Comparison of ENCODE assay signal across 9 cellular contexts in the genomic region with DNA sequence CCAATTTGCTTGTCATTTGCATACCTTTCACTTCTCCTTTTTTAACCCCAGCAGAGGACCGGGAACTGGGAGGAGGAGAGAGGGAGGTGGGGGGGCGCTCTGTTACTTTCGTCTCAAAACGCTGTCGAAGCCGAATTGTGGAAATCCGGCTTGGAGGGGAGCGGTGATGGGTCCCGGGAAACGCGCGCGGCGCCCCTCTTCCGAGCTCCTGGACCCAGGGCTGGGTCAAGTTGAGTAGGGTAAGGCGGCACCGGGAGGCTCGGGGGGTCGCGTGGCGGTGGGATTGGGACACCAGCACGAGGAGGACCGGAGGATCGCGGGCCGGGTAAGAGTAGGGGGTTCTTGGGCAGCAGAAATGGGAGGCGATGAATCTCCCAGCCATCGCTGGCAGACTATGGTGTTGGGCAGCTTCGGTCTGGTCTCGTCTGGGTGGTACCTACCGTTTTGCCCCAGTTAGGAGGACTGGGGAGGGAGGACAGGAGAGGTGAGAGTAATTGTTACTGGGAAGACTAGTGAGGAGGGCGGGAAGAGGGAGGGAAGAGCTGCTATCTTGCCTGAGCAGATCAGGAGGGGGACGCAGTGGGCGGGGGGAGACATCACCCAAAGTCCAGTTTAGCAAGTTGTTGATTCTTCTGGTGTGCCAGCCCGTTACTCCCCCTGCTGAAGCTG. TPM values are rescaled to one million over a fixed set of nuclear protein-coding genes. Genes with fewer than 3 reads are reported as not detected.
DNase-seq lines count a peak whose midpoint lies in the region; ATAC-seq, FAIRE-seq and TF ChIP-seq lines count a peak whose summit lies in the region.
"Had no signal": no experiment of that assay in that cellular context is flagged by ENCODE, and none has a peak within 500 bp of the region (broad histone marks: within the 10 kb centered on the region; RNA-seq: fewer than 3 reads in every experiment).

No MANE protein-coding gene starts in this region.

- intact Hi-C loops in Caco-2 (cut with micrococcal nuclease; ENCODE audit: unreplicated experiment), result loop anchor here (2.0 to 10.0 kb wide), 4 partner anchors 62 to 864 kb away; no protein-coding TSS in a partner anchor

- POLR2A ChIA-PET in Caco-2 (lab: Charles Lee), result no interaction called here

- H4K20me1 ChIP-seq in KMS-11 (ENCODE audit: insufficient read depth) (no peaks in the 10 kb centered on the region), astrocyte (ENCODE audit: insufficient read depth, low read length) (no peaks in the 10 kb centered on the region)

- H3K4me1 Mint-ChIP-seq in Caco-2 (ENCODE audit: low read depth, unreplicated experiment), result peaks cover 21% of the 10 kb centered on the region
- H3K4me1 Mint-ChIP-seq in astrocyte (ENCODE audit: low read depth, unreplicated experiment), result peaks cover 5% of the 10 kb centered on the region
- H3K4me1 Mint-ChIP-seq in stimulated activated effector memory CD8-positive, alpha-beta T cell treated with anti-CD3 and anti-CD28 coated beads, Interleukin-12 subunit alpha, Interleukin-12 subunit beta, amount 100 ng/mL, for 72 hours, result peaks cover 29% of the 10 kb centered on the region

- H3K4me3 ChIP-seq in Caco-2 (ENCODE audit: low read depth, low read length) (peak overlapping the region; percentile 63), KMS-11 (IDR thresholded peaks at IDR 0.05; ENCODE audit: insufficient read depth, low read depth, low read length) (no peak overlapping the region), astrocyte (ENCODE audit: insufficient read depth, low read depth, low read length) (peak overlapping the region; percentile 72)

- H3K27ac ChIP-seq in KMS-11, result no peak overlapping the region
- H3K27ac ChIP-seq in astrocyte (ENCODE audit: low read depth, low read length), result no peak overlapping the region
- H3K27ac ChIP-seq: neutrophil had no signal

- H3K9me3 ChIP-seq in Caco-2 (no peaks in the 10 kb centered on the region), astrocyte (ENCODE audit: insufficient read depth, low read depth, low read length) (no peaks in the 10 kb centered on the region)
- H3K9me3 ChIP-seq: neutrophil had no signal

- peak overlapping the region; percentile 96 for H3K4me2 ChIP-seq in KMS-11
- peak overlapping the region; percentile 95 for H3K4me2 ChIP-seq in astrocyte (ENCODE audit: low read length)

- no peaks in the 10 kb centered on the region for H3K36me3 ChIP-seq in Caco-2 (ENCODE audit: control insufficient read depth, insufficient read depth, low read length)
- H3K36me3 ChIP-seq in KMS-11 (ENCODE audit: insufficient read depth), result no peaks in the 10 kb centered on the region
- no peaks in the 10 kb centered on the region for H3K36me3 ChIP-seq in astrocyte (ENCODE audit: insufficient read depth, low read length)
- H3K36me3 ChIP-seq: neutrophil had no signal

- peaks cover 17% of the 10 kb centered on the region for H3K4me1 ChIP-seq in Caco-2
- H3K4me1 ChIP-seq in KMS-11 (ENCODE audit: low read depth, poor library complexity, severe bottlenecking), result peaks cover 6% of the 10 kb centered on the region
- peaks cover 5% of the 10 kb centered on the region for H3K4me1 ChIP-seq in astrocyte (ENCODE audit: insufficient read depth, low read length)

- H3K27me3 ChIP-seq in Caco-2 (replicated peaks; ENCODE audit: control insufficient read depth, insufficient read depth, low read length) (no peaks in the 10 kb centered on the region), KMS-11 (ENCODE audit: insufficient read depth, low read depth) (no peaks in the 10 kb centered on the region), astrocyte (ENCODE audit: insufficient read depth, low read length) (peaks cover 41% of the 10 kb centered on the region)

- peaks cover 8% of the 10 kb centered on the region for H3K27me3 Mint-ChIP-seq in Caco-2 (ENCODE audit: insufficient read depth, unreplicated experiment)
- H3K27me3 Mint-ChIP-seq in astrocyte (ENCODE audit: low read depth, unreplicated experiment), result peaks cover 53% of the 10 kb centered on the region

- DNase-seq in Caco-2 (peak in 1 of 2 experiments; percentile 46), astrocyte (ENCODE audit: low read depth) (no peak), iPS-NIHi11 (ENCODE audit: low spot score) (peak; percentile 28), DMS153 treated with DMSO at 0.1 percent for 48 hours (lab: John Stamatoyannopoulos, UW; ENCODE audit: unreplicated experiment) (no peak)
- no peak for DNase-seq in stimulated activated effector memory CD8-positive, alpha-beta T cell treated with anti-CD3 and anti-CD28 coated beads, Interleukin-12 subunit alpha, Interleukin-12 subunit beta, amount 100 ng/mL, for 72 hours (ENCODE audit: low spot score in 2 of 2)

- H3K4me3 Mint-ChIP-seq in Caco-2 (ENCODE audit: unreplicated experiment), result peak overlapping the region; percentile 99
- H3K4me3 Mint-ChIP-seq in astrocyte (ENCODE audit: unreplicated experiment), result peak overlapping the region; percentile 94
- H3K4me3 Mint-ChIP-seq in stimulated activated effector memory CD8-positive, alpha-beta T cell treated with anti-CD3 and anti-CD28 coated beads, Interleukin-12 subunit alpha, Interleukin-12 subunit beta, amount 100 ng/mL, for 72 hours, result peak overlapping the region; percentile 70

- no peak for ATAC-seq in stimulated activated effector memory CD8-positive, alpha-beta T cell treated with anti-CD3 and anti-CD28 coated beads, Interleukin-12 subunit alpha, Interleukin-12 subunit beta, amount 100 ng/mL, for 72 hours
- ATAC-seq in GM18870 (IDR thresholded peaks at IDR 0.05; ENCODE audit: unreplicated experiment), result no peak
- ATAC-seq in GM19324 (IDR thresholded peaks at IDR 0.05; ENCODE audit: low FRiP score, unreplicated experiment), result no peak

- H3K79me2 ChIP-seq in KMS-11 (ENCODE audit: insufficient read depth, low read depth) (no peaks in the 10 kb centered on the region), astrocyte (ENCODE audit: insufficient read depth, low read length) (no peaks in the 10 kb centered on the region)

- no TSS peak for BruUV-seq in Caco-2 (replicated peaks; lab: Mats Ljungman, UMichigan)

- no peak for TF ChIP-seq CTCF in Caco-2 (IDR thresholded peaks at IDR 0.05; ENCODE audit: insufficient read depth in 1 of 2, low read depth in 1 of 2, low read length in 1 of 2, severe bottlenecking in 1 of 2, unreplicated experiment in 1 of 2)
- TF ChIP-seq CTCF in KMS-11 (conservative IDR thresholded peaks at IDR 0.05; ENCODE audit: low read depth, low read length), result no peak
- no peak for TF ChIP-seq CTCF in astrocyte (IDR thresholded peaks at IDR 0.05; ENCODE audit: insufficient read depth, low read depth, low read length)

- no peak for FAIRE-seq in astrocyte (lab: Jason Lieb, UNC)

- H3K36me3 Mint-ChIP-seq in Caco-2 (ENCODE audit: insufficient read depth, unreplicated experiment), result peaks cover 10% of the 10 kb centered on the region
- H3K36me3 Mint-ChIP-seq in astrocyte (ENCODE audit: low read depth, unreplicated experiment), result no peaks in the 10 kb centered on the region
- peaks cover 12% of the 10 kb centered on the region for H3K36me3 Mint-ChIP-seq in stimulated activated effector memory CD8-positive, alpha-beta T cell treated with anti-CD3 and anti-CD28 coated beads, Interleukin-12 subunit alpha, Interleukin-12 subunit beta, amount 100 ng/mL, for 72 hours

- H3K27ac Mint-ChIP-seq in Caco-2 (ENCODE audit: unreplicated experiment) (peak overlapping the region; percentile 89), astrocyte (ENCODE audit: unreplicated experiment) (peak overlapping the region; percentile 44)
- no peak overlapping the region for H3K27ac Mint-ChIP-seq in stimulated activated effector memory CD8-positive, alpha-beta T cell treated with anti-CD3 and anti-CD28 coated beads, Interleukin-12 subunit alpha, Interleukin-12 subunit beta, amount 100 ng/mL, for 72 hours

- peak overlapping the region; percentile 98 for H2AFZ ChIP-seq in KMS-11 (ENCODE audit: low read depth)
- peak overlapping the region; percentile 68 for H2AFZ ChIP-seq in astrocyte (ENCODE audit: low read depth, low read length)

- CTCF ChIA-PET in Caco-2 (lab: Charles Lee), result interaction anchor here (0.7 to 1.6 kb wide), 3 partner anchors 134 to 857 kb away, joined by 3 to 11 read pairs (median 3); no protein-coding TSS in a partner anchor

- H3K9ac ChIP-seq in KMS-11 (peak overlapping the region; percentile 5; the same call in 1 of the 2 replicates), astrocyte (ENCODE audit: low read length) (peak overlapping the region; percentile 80)

- H3K9me3 Mint-ChIP-seq in Caco-2 (ENCODE audit: unreplicated experiment) (no peaks in the 10 kb centered on the region), astrocyte (ENCODE audit: unreplicated experiment) (no peaks in the 10 kb centered on the region)
- peaks cover 3% of the 10 kb centered on the region for H3K9me3 Mint-ChIP-seq in stimulated activated effector memory CD8-positive, alpha-beta T cell treated with anti-CD3 and anti-CD28 coated beads, Interleukin-12 subunit alpha, Interleukin-12 subunit beta, amount 100 ng/mL, for 72 hours

RNA-seq across cellular contexts. Expression of gene PROX1, which starts 1.4 kb away (rescaled TPM):
- total RNA-seq in Caco-2 (2022) (17.6 and 24.5 TPM in 2 replicates), astrocyte (1.9 and 4.8 TPM in 2 replicates)
